Comparison of ENCODE assay signal across 8 cellular contexts in genomic region chr11:72813740-72814138, GRCh38. TPM values are rescaled to one million over a fixed set of nuclear protein-coding genes. Genes with fewer than 3 reads are reported as not detected.
DNase-seq lines count a peak whose midpoint lies in the region; ATAC-seq, FAIRE-seq and TF ChIP-seq lines count a peak whose summit lies in the region.

No MANE protein-coding gene starts in this region.

- H3K27ac ChIP-seq in A549: peak overlapping the region; percentile 78 to 95
- peak overlapping the region; percentile 98 for H3K27ac ChIP-seq in MM.1S (ENCODE audit: low read length)
- peak overlapping the region; percentile 89 to 95 for H3K27ac ChIP-seq in liver (ENCODE audit: low read depth in 1 of 2, low read length in 2 of 2)

- H3K27me3 ChIP-seq in MM.1S (replicated peaks; ENCODE audit: insufficient read depth, low read length): no peaks in the 10 kb centered on the region
- no peaks in the 10 kb centered on the region for H3K27me3 ChIP-seq in liver (ENCODE audit: control insufficient read depth in 4 of 4, insufficient read depth in 4 of 4, low read length in 3 of 4)

- H3K9me3 ChIP-seq in A549 (no peaks in the 10 kb centered on the region), MM.1S (replicated peaks; ENCODE audit: insufficient read depth, low read length) (no peaks in the 10 kb centered on the region), liver (ENCODE audit: control insufficient read depth in 4 of 4, low read length in 3 of 4) (no peaks in the 10 kb centered on the region)

- TF ChIP-seq EP300 in A549 (IDR thresholded peaks at IDR 0.05): no peak

- no peak for TF ChIP-seq CTCF in A549 (IDR thresholded peaks at IDR 0.05)
- no peak for TF ChIP-seq CTCF in HFF-Myc (IDR thresholded peaks at IDR 0.05; ENCODE audit: low read depth, low read length, missing control alignments)
- TF ChIP-seq CTCF in MM.1S (IDR thresholded peaks at IDR 0.05; ENCODE audit: low read length): no peak
- no peak for TF ChIP-seq CTCF in liver (IDR thresholded peaks at IDR 0.05; ENCODE audit: low read depth, low read length, missing input control)

- 3% methylated on average over 17 of the region's 34 CpGs for WGBS in A549 (ENCODE audit: missing lambda C conversion rate)
- under 1% methylated on average over 34 of the region's 34 CpGs for WGBS in liver

- peak overlapping the region; percentile 93 for H3K4me2 ChIP-seq in A549
- H3K4me2 ChIP-seq in MM.1S (ENCODE audit: low read depth, low read length): peak overlapping the region; percentile 98

- no peaks in the 10 kb centered on the region for H3K9me2 ChIP-seq in MM.1S (replicated peaks; ENCODE audit: insufficient read depth, low read length)

- H3K4me3 ChIP-seq in A549: peak overlapping the region; percentile 58
- H3K4me3 ChIP-seq in HFF-Myc (replicated peaks; ENCODE audit: low read depth, low read length): peak overlapping the region; percentile 70
- peak overlapping the region; percentile 96 for H3K4me3 ChIP-seq in MM.1S (ENCODE audit: low read length)
- peak overlapping the region; percentile 70 to 74 (median 71) for H3K4me3 ChIP-seq in liver (ENCODE audit: low read depth in 1 of 3, low read length in 3 of 3)

- H3K9ac ChIP-seq in MM.1S (ENCODE audit: low read length) (peak overlapping the region; percentile 97), liver (ENCODE audit: low read depth in 1 of 2, low read length in 2 of 2) (peak overlapping the region; percentile 21 to 61)

- H3K4me1 ChIP-seq in A549 (peaks cover 25% of the 10 kb centered on the region), MM.1S (ENCODE audit: low read length) (peaks cover 11% of the 10 kb centered on the region), liver (ENCODE audit: control insufficient read depth in 4 of 4, insufficient read depth in 4 of 4, low read length in 3 of 4) (peaks cover 6 to 28% (median 21%) of the 10 kb centered on the region in 4 donors)

- TF ChIP-seq RAD21 in A549 (conservative IDR thresholded peaks at IDR 0.05 in 1 of 2, IDR thresholded peaks at IDR 0.05 in 1 of 2) (no peak), liver (IDR thresholded peaks at IDR 0.05) (peak in 1 of 2 donors; percentile 4)

- no peak for FAIRE-seq in A549 (lab: Jason Lieb, UNC)

- H3K36me3 ChIP-seq in MM.1S (replicated peaks; ENCODE audit: insufficient read depth, low read length): no peaks in the 10 kb centered on the region; the same call in 1 of the 2 replicates
- H3K36me3 ChIP-seq in liver (ENCODE audit: control insufficient read depth in 4 of 4, insufficient read depth in 3 of 4, low read depth in 1 of 4, low read length in 3 of 4): peaks cover 0 to 10% (median under 1%) of the 10 kb centered on the region in 4 donors

- ATAC-seq in A549 (peak; percentile 75 to 78), SK-N-SH treated with all-trans-retinoic acid at 6 μM for 48 hours (peak; percentile 77)

- H4K20me1 ChIP-seq in MM.1S (ENCODE audit: insufficient read depth, low read length): no peaks in the 10 kb centered on the region

- TF ChIP-seq POLR2A in A549 (IDR thresholded peaks at IDR 0.05; ENCODE audit: low read length): peak; percentile 94
- TF ChIP-seq POLR2A in GM10847 (IDR thresholded peaks at IDR 0.05; ENCODE audit: extremely low read depth, insufficient read length): peak; percentile 98

- POLR2A ChIA-PET in A549 (lab: Yijun Ruan, JAX): interaction anchor here (0.6 to 1.6 kb wide), 4 partner anchors 16 to 495 kb away, joined by 3 to 10 read pairs (median 7); partner anchors contain the start of gene STARD10

- H3F3A ChIP-seq in MM.1S (ENCODE audit: insufficient read depth, low read length): peaks cover 29% of the 10 kb centered on the region

- H2AFZ ChIP-seq in MM.1S (ENCODE audit: low read length): peak overlapping the region; percentile 31; the same call in 1 of the 2 replicates

- CTCF ChIA-PET in A549 (lab: Yijun Ruan, JAX): interaction anchor here (0.6 to 6.6 kb wide), 20 partner anchors 9 to 373 kb away, joined by 3 to 42 read pairs (median 6); partner anchors contain the start of gene STARD10

- peak; percentile 61 to 89 for DNase-seq in A549 (ENCODE audit: low read depth in 1 of 2, low spot score in 1 of 2)
- DNase-seq in HFF-Myc (ENCODE audit: extremely low read depth, low read depth): no peak
- DNase-seq in MM.1S: peak; percentile 86
- DNase-seq in cerebellum (ENCODE audit: low spot score): peak; percentile 89
- DNase-seq in stimulated activated CD8-positive, alpha-beta memory T cell treated with anti-CD3 and anti-CD28 coated beads, Interleukin-12 subunit alpha, Interleukin-12 subunit beta, amount 100 ng/mL, for 24 hours (ENCODE audit: extremely low read depth): peak; percentile 58

- H3K79me2 ChIP-seq in MM.1S (ENCODE audit: low read length): peaks cover 60% of the 10 kb centered on the region

TF ChIP-seq in A549, 52 proteins besides CTCF, POLR2A, EP300 and RAD21 (continues in another document):
- TF ChIP-seq ZSCAN20 (CRISPR knock-in tag; IDR thresholded peaks at IDR 0.05) (no peak), FOSL2 (IDR thresholded peaks at IDR 0.05) (no peak), FOSL2 (CRISPR knock-in tag; IDR thresholded peaks at IDR 0.05) (no peak), FOSB (CRISPR knock-in tag; IDR thresholded peaks at IDR 0.05) (no peak), POLR2AphosphoS2 (conservative IDR thresholded peaks at IDR 0.05; ENCODE audit: low read length) (no peak), KDM1A (IDR thresholded peaks at IDR 0.05; ENCODE audit: low read depth) (no peak), NFE2L2 (conservative IDR thresholded peaks at IDR 0.05; ENCODE audit: low read length) (no peak), MAZ (IDR thresholded peaks at IDR 0.05; ENCODE audit: borderline replicate concordance, low read depth, low read length) (no peak), TFCP2L1 (CRISPR knock-in tag; IDR thresholded peaks at IDR 0.05) (no peak), CEBPB (IDR thresholded peaks at IDR 0.05) (no peak)

TF ChIP-seq in SK-N-SH treated with all-trans-retinoic acid at 6 μM for 48 hours, 23 proteins besides CTCF, POLR2A, EP300 and RAD21 (continues in another document):
- TF ChIP-seq GLIS3 (CRISPR knock-in tag; IDR thresholded peaks at IDR 0.05) (no peak), ZFP3 (CRISPR knock-in tag; IDR thresholded peaks at IDR 0.05) (peak; percentile 87), TCF4 (CRISPR knock-in tag; IDR thresholded peaks at IDR 0.05; ENCODE audit: borderline replicate concordance) (no peak), PPARA (CRISPR knock-in tag; IDR thresholded peaks at IDR 0.05; ENCODE audit: borderline replicate concordance) (no peak), ZNF8 (CRISPR knock-in tag; IDR thresholded peaks at IDR 0.05) (0 out of 2 replicates have a peak, but pooled peaks have one; percentile 41)
- TF ChIP-seq, protein P1, sequence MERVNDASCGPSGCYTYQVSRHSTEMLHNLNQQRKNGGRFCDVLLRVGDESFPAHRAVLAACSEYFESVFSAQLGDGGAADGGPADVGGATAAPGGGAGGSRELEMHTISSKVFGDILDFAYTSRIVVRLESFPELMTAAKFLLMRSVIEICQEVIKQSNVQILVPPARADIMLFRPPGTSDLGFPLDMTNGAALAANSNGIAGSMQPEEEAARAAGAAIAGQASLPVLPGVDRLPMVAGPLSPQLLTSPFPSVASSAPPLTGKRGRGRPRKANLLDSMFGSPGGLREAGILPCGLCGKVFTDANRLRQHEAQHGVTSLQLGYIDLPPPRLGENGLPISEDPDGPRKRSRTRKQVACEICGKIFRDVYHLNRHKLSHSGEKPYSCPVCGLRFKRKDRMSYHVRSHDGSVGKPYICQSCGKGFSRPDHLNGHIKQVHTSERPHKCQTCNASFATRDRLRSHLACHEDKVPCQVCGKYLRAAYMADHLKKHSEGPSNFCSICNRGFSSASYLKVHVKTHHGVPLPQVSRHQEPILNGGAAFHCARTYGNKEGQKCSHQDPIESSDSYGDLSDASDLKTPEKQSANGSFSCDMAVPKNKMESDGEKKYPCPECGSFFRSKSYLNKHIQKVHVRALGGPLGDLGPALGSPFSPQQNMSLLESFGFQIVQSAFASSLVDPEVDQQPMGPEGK (CRISPR knock-in tag; IDR thresholded peaks at IDR 0.05; ENCODE audit: borderline replicate concordance): no peak

TF ChIP-seq in liver, 16 proteins besides CTCF, POLR2A, EP300 and RAD21 (continues in another document):
- peak; percentile 12 for TF ChIP-seq YY1 (IDR thresholded peaks at IDR 0.05)

RNA-seq across cellular contexts. Expression of gene ATG16L2, which starts 0.5 kb away (rescaled TPM):
- polyA plus RNA-seq in A549 (2011; rRNA removed) (6.1 and 6.2 TPM in 2 replicates), A549 (2017; fragmentation: RNase III; extraction: RNeasy Plus Mini Kit Qiagen cat#74134 plus additional on column Dnase treatment) (6.3 to 7.6 TPM (median 6.4 TPM) in 3 replicates), liver (1 to 10 TPM; 4.7 to 9.0 TPM)
- polyA plus RNA-seq in A549 (2012; cell fraction: cytosol; rRNA removed): 9.3 and 10.0 TPM in 2 replicates
- 76.5 and 80.0 TPM in 2 replicates for polyA plus RNA-seq in A549 (2012; cell fraction: nucleus; rRNA removed)
- polyA minus RNA-seq in A549 (2011; rRNA and poly(A)+ RNA removed): 6.5 and 6.8 TPM in 2 replicates
- total RNA-seq in cerebellum (5.7 TPM), liver (10 to 100 TPM in 1 of 2 donors, 1 to 10 TPM in 1; 5.7 to 17.8 TPM)

RNA-seq across cellular contexts. Expression of gene STARD10, which starts 19.9 kb away (rescaled TPM):
- polyA plus RNA-seq in A549 (2011; rRNA removed): 21.2 and 25.0 TPM in 2 replicates
- 34.1 and 35.8 TPM in 2 replicates for polyA plus RNA-seq in A549 (2012; cell fraction: cytosol; rRNA removed)
- 21.1 and 22.5 TPM in 2 replicates for polyA plus RNA-seq in A549 (2012; cell fraction: nucleus; rRNA removed)
- 21.1 to 23.2 TPM (median 23.0 TPM) in 3 replicates for polyA plus RNA-seq in A549 (2017; fragmentation: RNase III; extraction: RNeasy Plus Mini Kit Qiagen cat#74134 plus additional on column Dnase treatment)
- polyA minus RNA-seq in A549 (2011; rRNA and poly(A)+ RNA removed): 31.6 and 39.6 TPM in 2 replicates
- total RNA-seq in cerebellum: 14.5 TPM
- 100 to 1,000 TPM in 1 of 2 donors, 10 to 100 TPM in 1; 70.5 to 176 TPM for total RNA-seq in liver
- 100 to 1,000 TPM; 287 to 328 TPM for polyA plus RNA-seq in liver

Comparison
In these comparisons a context has a peak if more than half of its experiments do, and no peak if none do; other contexts are left out.
1. Of the 1 proteins assayed by ChIP-seq in both A549 and SK-N-SH treated with all-trans-retinoic acid at 6 μM for 48 hours: peak only in A549: RARB; only in SK-N-SH treated with all-trans-retinoic acid at 6 μM for 48 hours: none; in both: none; in neither: 0.